Comparison of ENCODE assay signal across 8 cellular contexts in genomic region chr9:127503947-127504886, GRCh38. TPM values are rescaled to one million over a fixed set of nuclear protein-coding genes. Genes with fewer than 3 reads are reported as not detected.
DNase-seq lines count a peak whose midpoint lies in the region; ATAC-seq lines count a peak whose summit lies in the region.

No MANE protein-coding gene starts in this region.

- no peaks in the 10 kb centered on the region for H3K27me3 Mint-ChIP-seq in activated naive CD8-positive, alpha-beta T cell treated with anti-CD3 and anti-CD28 coated beads for 36 hours

- intact Hi-C loops in cardiac septum (cut with DNase I), result loop anchor here (1.0 to 2.0 kb wide), 2 partner anchors 81 to 419 kb away; no protein-coding TSS in a partner anchor

- no peaks in the 10 kb centered on the region for H3K36me3 Mint-ChIP-seq in activated naive CD8-positive, alpha-beta T cell treated with anti-CD3 and anti-CD28 coated beads for 36 hours

- DNase-seq in GF-D8 (lab: John Stamatoyannopoulos, UW) (peak; percentile 8), NCI-H1092 (lab: John Stamatoyannopoulos, UW) (peak; percentile 29), SW 1271 (lab: John Stamatoyannopoulos, UW) (peak; percentile 60 to 71), cardiac septum (ENCODE audit: low spot score) (peak; percentile 88), pulmonary artery endothelial cell (ENCODE audit: low read depth, low spot score) (peak; percentile 71), ureter (ENCODE audit: low spot score) (peak; percentile 87)
- peak; percentile 76 for DNase-seq in activated naive CD8-positive, alpha-beta T cell treated with anti-CD3 and anti-CD28 coated beads for 36 hours

- H3K9me3 Mint-ChIP-seq in activated naive CD8-positive, alpha-beta T cell treated with anti-CD3 and anti-CD28 coated beads for 36 hours, result no peaks in the 10 kb centered on the region

- H3K4me1 Mint-ChIP-seq in activated naive CD8-positive, alpha-beta T cell treated with anti-CD3 and anti-CD28 coated beads for 36 hours, result no peaks in the 10 kb centered on the region

- no peak for ATAC-seq in GM21447 (IDR thresholded peaks at IDR 0.05; ENCODE audit: unreplicated experiment)

- no peak overlapping the region for H3K27ac Mint-ChIP-seq in activated naive CD8-positive, alpha-beta T cell treated with anti-CD3 and anti-CD28 coated beads for 36 hours

- H3K4me3 Mint-ChIP-seq in activated naive CD8-positive, alpha-beta T cell treated with anti-CD3 and anti-CD28 coated beads for 36 hours, result no peak overlapping the region

RNA-seq across cellular contexts. Expression of gene LRSAM1, which starts 52.9 kb away (rescaled TPM):
- 10 to 100 TPM; 17.7 to 20.7 TPM for total RNA-seq in activated naive CD8-positive, alpha-beta T cell treated with anti-CD3 and anti-CD28 coated beads for 36 hours
- total RNA-seq in cardiac septum, result 24.4 TPM
- 11.4 and 11.7 TPM in 2 replicates for total RNA-seq in pulmonary artery endothelial cell
- 30.4 TPM for total RNA-seq in ureter

RNA-seq across cellular contexts. Expression of gene RPL12, which starts 53.0 kb away (rescaled TPM):
- 1,000 to 10,000 TPM; 2,007 to 2,108 TPM for total RNA-seq in activated naive CD8-positive, alpha-beta T cell treated with anti-CD3 and anti-CD28 coated beads for 36 hours
- total RNA-seq in cardiac septum (407 TPM), pulmonary artery endothelial cell (1,065 and 1,838 TPM in 2 replicates), ureter (1,953 TPM)

Comparison
In these comparisons a context has a peak if more than half of its experiments do, and no peak if none do; other contexts are left out.
1. DNase-seq: peak in every context shown above with its lines; median percentile 88 in cardiac septum; 87 in ureter; 76 in activated naive CD8-positive, alpha-beta T cell treated with anti-CD3 and anti-CD28 coated beads for 36 hours; 71 in pulmonary artery endothelial cell; 66 in SW 1271; 29 in NCI-H1092; 8 in GF-D8.